1 cellular context compared by ENCODE assay signal in the genomic region with DNA sequence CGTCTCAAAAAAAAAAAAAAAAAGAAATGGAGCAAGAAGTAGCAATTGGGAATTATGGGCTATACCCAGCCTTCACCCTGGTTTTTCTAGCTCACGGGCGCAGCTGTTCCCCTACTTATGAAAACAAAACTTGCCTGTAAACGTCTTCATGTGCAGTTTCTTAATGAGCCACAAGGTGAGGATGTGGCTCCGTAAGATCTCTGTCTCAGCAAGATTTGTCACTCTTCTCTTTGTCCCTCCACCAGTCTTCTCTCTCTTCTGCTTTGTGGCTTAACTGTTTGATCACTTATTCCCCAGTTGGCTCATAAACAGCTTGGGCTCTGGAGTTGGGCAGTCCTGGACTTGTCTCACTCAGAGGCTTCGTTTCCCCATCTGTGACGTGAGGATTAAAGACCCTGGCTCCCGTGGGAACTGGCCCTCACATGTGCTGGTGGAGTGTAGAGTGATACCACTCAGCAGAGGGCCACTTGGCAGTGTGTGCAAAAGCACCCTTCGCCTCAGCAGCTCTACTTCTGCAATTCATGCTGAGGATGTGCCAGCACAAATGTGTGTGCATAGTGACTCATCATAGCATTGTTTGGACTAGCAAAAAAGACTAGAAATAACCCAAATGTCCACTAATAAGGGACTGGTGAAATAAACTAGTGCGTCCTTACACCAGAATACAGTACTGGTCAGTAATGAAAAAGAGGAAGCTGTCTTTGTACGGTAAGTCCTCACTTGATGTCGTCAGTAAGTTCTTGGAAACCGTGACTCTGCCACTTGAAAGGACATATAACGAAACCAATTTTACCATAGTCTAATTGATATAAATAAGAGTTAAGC.
TF ChIP-seq lines count a peak whose summit lies in the region.

No MANE protein-coding gene starts in this region.

TF ChIP-seq in K562, 482 proteins besides CTCF, POLR2A, EP300 and RAD21 (continued from another document and continues in another):
- TF ChIP-seq, protein P1, sequence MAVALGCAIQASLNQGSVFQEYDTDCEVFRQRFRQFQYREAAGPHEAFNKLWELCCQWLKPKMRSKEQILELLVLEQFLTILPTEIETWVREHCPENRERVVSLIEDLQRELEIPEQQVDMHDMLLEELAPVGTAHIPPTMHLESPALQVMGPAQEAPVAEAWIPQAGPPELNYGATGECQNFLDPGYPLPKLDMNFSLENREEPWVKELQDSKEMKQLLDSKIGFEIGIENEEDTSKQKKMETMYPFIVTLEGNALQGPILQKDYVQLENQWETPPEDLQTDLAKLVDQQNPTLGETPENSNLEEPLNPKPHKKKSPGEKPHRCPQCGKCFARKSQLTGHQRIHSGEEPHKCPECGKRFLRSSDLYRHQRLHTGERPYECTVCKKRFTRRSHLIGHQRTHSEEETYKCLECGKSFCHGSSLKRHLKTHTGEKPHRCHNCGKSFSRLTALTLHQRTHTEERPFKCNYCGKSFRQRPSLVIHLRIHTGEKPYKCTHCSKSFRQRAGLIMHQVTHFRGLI (CRISPR knock-in tag; IDR thresholded peaks at IDR 0.05) = no peak
- TF ChIP-seq, protein P2, sequence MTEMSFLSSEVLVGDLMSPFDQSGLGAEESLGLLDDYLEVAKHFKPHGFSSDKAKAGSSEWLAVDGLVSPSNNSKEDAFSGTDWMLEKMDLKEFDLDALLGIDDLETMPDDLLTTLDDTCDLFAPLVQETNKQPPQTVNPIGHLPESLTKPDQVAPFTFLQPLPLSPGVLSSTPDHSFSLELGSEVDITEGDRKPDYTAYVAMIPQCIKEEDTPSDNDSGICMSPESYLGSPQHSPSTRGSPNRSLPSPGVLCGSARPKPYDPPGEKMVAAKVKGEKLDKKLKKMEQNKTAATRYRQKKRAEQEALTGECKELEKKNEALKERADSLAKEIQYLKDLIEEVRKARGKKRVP (CRISPR knock-in tag; IDR thresholded peaks at IDR 0.05) = no peak
- TF ChIP-seq HMGN3 (IDR thresholded peaks at IDR 0.05; ENCODE audit: borderline replicate concordance, extremely low read depth, insufficient read length, low read depth, low read length) = no peak
- TF ChIP-seq, protein P3, sequence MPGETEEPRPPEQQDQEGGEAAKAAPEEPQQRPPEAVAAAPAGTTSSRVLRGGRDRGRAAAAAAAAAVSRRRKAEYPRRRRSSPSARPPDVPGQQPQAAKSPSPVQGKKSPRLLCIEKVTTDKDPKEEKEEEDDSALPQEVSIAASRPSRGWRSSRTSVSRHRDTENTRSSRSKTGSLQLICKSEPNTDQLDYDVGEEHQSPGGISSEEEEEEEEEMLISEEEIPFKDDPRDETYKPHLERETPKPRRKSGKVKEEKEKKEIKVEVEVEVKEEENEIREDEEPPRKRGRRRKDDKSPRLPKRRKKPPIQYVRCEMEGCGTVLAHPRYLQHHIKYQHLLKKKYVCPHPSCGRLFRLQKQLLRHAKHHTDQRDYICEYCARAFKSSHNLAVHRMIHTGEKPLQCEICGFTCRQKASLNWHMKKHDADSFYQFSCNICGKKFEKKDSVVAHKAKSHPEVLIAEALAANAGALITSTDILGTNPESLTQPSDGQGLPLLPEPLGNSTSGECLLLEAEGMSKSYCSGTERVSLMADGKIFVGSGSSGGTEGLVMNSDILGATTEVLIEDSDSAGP (CRISPR knock-in tag; IDR thresholded peaks at IDR 0.05) = no peak
- no peak for TF ChIP-seq KLF13 (tag; IDR thresholded peaks at IDR 0.05; ENCODE audit: borderline replicate concordance, low read depth)
- TF ChIP-seq SMARCE1 (IDR thresholded peaks at IDR 0.05) = peak; percentile 68; the same call in 1 of the 2 replicates
- TF ChIP-seq, protein P4, sequence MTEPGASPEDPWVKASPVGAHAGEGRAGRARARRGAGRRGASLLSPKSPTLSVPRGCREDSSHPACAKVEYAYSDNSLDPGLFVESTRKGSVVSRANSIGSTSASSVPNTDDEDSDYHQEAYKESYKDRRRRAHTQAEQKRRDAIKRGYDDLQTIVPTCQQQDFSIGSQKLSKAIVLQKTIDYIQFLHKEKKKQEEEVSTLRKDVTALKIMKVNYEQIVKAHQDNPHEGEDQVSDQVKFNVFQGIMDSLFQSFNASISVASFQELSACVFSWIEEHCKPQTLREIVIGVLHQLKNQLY (CRISPR knock-in tag; conservative IDR thresholded peaks at IDR 0.05) = no peak
- no peak for TF ChIP-seq ZNF764 (CRISPR knock-in tag; IDR thresholded peaks at IDR 0.05; ENCODE audit: low read depth)
- TF ChIP-seq THRAP3 (IDR thresholded peaks at IDR 0.05; ENCODE audit: borderline replicate concordance) = no peak
- no peak for TF ChIP-seq NFYB (IDR thresholded peaks at IDR 0.05; ENCODE audit: extremely low read depth, insufficient read length)
- TF ChIP-seq, protein P5, sequence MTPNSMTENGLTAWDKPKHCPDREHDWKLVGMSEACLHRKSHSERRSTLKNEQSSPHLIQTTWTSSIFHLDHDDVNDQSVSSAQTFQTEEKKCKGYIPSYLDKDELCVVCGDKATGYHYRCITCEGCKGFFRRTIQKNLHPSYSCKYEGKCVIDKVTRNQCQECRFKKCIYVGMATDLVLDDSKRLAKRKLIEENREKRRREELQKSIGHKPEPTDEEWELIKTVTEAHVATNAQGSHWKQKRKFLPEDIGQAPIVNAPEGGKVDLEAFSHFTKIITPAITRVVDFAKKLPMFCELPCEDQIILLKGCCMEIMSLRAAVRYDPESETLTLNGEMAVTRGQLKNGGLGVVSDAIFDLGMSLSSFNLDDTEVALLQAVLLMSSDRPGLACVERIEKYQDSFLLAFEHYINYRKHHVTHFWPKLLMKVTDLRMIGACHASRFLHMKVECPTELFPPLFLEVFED (CRISPR knock-in tag; conservative IDR thresholded peaks at IDR 0.05) = no peak
- TF ChIP-seq KAT2B (IDR thresholded peaks at IDR 0.05; ENCODE audit: low read depth, low read length) = no peak
- peak; percentile 45; the same call in 1 of the 2 replicates for TF ChIP-seq BRD4 (IDR thresholded peaks at IDR 0.05)
- TF ChIP-seq STAT5A (IDR thresholded peaks at IDR 0.05; ENCODE audit: borderline replicate concordance, low read length) = peak; percentile 37; the same call in 1 of the 2 replicates
- no peak for TF ChIP-seq SRSF7 (optimal IDR thresholded peaks at IDR 0.05; ENCODE audit: low read depth, low read length)
- no peak for TF ChIP-seq SMARCC2 (IDR thresholded peaks at IDR 0.05; ENCODE audit: low read depth)
- TF ChIP-seq ZNF436 (CRISPR knock-in tag; IDR thresholded peaks at IDR 0.05) = no peak
- TF ChIP-seq TEAD1 (CRISPR knock-in tag; IDR thresholded peaks at IDR 0.05) = no peak
- TF ChIP-seq, protein P6, sequence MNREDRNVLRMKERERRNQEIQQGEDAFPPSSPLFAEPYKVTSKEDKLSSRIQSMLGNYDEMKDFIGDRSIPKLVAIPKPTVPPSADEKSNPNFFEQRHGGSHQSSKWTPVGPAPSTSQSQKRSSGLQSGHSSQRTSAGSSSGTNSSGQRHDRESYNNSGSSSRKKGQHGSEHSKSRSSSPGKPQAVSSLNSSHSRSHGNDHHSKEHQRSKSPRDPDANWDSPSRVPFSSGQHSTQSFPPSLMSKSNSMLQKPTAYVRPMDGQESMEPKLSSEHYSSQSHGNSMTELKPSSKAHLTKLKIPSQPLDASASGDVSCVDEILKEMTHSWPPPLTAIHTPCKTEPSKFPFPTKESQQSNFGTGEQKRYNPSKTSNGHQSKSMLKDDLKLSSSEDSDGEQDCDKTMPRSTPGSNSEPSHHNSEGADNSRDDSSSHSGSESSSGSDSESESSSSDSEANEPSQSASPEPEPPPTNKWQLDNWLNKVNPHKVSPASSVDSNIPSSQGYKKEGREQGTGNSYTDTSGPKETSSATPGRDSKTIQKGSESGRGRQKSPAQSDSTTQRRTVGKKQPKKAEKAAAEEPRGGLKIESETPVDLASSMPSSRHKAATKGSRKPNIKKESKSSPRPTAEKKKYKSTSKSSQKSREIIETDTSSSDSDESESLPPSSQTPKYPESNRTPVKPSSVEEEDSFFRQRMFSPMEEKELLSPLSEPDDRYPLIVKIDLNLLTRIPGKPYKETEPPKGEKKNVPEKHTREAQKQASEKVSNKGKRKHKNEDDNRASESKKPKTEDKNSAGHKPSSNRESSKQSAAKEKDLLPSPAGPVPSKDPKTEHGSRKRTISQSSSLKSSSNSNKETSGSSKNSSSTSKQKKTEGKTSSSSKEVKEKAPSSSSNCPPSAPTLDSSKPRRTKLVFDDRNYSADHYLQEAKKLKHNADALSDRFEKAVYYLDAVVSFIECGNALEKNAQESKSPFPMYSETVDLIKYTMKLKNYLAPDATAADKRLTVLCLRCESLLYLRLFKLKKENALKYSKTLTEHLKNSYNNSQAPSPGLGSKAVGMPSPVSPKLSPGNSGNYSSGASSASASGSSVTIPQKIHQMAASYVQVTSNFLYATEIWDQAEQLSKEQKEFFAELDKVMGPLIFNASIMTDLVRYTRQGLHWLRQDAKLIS (CRISPR knock-in tag; IDR thresholded peaks at IDR 0.05) = no peak
- no peak for TF ChIP-seq TEAD2 (tag; IDR thresholded peaks at IDR 0.05)
- TF ChIP-seq NFIC (IDR thresholded peaks at IDR 0.05) = no peak
- TF ChIP-seq SRSF9 (IDR thresholded peaks at IDR 0.05; ENCODE audit: borderline replicate concordance, low read depth, low read length) = no peak
- TF ChIP-seq, protein P7, sequence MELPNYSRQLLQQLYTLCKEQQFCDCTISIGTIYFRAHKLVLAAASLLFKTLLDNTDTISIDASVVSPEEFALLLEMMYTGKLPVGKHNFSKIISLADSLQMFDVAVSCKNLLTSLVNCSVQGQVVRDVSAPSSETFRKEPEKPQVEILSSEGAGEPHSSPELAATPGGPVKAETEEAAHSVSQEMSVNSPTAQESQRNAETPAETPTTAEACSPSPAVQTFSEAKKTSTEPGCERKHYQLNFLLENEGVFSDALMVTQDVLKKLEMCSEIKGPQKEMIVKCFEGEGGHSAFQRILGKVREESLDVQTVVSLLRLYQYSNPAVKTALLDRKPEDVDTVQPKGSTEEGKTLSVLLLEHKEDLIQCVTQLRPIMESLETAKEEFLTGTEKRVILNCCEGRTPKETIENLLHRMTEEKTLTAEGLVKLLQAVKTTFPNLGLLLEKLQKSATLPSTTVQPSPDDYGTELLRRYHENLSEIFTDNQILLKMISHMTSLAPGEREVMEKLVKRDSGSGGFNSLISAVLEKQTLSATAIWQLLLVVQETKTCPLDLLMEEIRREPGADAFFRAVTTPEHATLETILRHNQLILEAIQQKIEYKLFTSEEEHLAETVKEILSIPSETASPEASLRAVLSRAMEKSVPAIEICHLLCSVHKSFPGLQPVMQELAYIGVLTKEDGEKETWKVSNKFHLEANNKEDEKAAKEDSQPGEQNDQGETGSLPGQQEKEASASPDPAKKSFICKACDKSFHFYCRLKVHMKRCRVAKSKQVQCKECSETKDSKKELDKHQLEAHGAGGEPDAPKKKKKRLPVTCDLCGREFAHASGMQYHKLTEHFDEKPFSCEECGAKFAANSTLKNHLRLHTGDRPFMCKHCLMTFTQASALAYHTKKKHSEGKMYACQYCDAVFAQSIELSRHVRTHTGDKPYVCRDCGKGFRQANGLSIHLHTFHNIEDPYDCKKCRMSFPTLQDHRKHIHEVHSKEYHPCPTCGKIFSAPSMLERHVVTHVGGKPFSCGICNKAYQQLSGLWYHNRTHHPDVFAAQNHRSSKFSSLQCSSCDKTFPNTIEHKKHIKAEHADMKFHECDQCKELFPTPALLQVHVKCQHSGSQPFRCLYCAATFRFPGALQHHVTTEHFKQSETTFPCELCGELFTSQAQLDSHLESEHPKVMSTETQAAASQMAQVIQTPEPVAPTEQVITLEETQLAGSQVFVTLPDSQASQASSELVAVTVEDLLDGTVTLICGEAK (IDR thresholded peaks at IDR 0.05) = 0 out of 2 replicates have a peak, but pooled peaks have one; percentile 7
- TF ChIP-seq, protein P7 (CRISPR knock-in tag; IDR thresholded peaks at IDR 0.05) = no peak
- TF ChIP-seq BCOR (IDR thresholded peaks at IDR 0.05) = no peak
- TF ChIP-seq, protein P8, sequence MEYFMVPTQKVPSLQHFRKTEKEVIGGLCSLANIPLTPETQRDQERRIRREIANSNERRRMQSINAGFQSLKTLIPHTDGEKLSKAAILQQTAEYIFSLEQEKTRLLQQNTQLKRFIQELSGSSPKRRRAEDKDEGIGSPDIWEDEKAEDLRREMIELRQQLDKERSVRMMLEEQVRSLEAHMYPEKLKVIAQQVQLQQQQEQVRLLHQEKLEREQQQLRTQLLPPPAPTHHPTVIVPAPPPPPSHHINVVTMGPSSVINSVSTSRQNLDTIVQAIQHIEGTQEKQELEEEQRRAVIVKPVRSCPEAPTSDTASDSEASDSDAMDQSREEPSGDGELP (CRISPR knock-in tag; IDR thresholded peaks at IDR 0.05; ENCODE audit: borderline replicate concordance) = peak; percentile 62; the same call in 1 of the 2 replicates
- TF ChIP-seq, protein P9, sequence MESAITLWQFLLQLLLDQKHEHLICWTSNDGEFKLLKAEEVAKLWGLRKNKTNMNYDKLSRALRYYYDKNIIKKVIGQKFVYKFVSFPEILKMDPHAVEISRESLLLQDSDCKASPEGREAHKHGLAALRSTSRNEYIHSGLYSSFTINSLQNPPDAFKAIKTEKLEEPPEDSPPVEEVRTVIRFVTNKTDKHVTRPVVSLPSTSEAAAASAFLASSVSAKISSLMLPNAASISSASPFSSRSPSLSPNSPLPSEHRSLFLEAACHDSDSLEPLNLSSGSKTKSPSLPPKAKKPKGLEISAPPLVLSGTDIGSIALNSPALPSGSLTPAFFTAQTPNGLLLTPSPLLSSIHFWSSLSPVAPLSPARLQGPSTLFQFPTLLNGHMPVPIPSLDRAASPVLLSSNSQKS (CRISPR knock-in tag; IDR thresholded peaks at IDR 0.05) = no peak
- no peak for TF ChIP-seq ZNF699 (CRISPR knock-in tag; IDR thresholded peaks at IDR 0.05; ENCODE audit: insufficient replicate concordance)
- peak; percentile 54 for TF ChIP-seq ARID1B (IDR thresholded peaks at IDR 0.05)
